ENCODE assay signal across 9 cellular contexts in genomic region chr5:129096382-129096991, GRCh38. TPM values are rescaled to one million over a fixed set of nuclear protein-coding genes. Genes with fewer than 3 reads are reported as not detected.
A peak's percentile ranks its signal among the peaks of the same experiment; 100 is the strongest.
DNase-seq lines count a peak whose midpoint lies in the region; ATAC-seq and TF ChIP-seq lines count a peak whose summit lies in the region.
"Had no signal": no experiment of that assay in that cellular context is flagged by ENCODE, and none has a peak within 500 bp of the region (broad histone marks: within the 10 kb centered on the region; RNA-seq: fewer than 3 reads in every experiment).

No MANE protein-coding gene starts in this region.

- H3K4me1 ChIP-seq in CD8-positive, alpha-beta T cell (ENCODE audit: insufficient read depth, low read length): peaks cover 35% of the 10 kb centered on the region

- intact Hi-C loops in CD8-positive, alpha-beta T cell (cut with DNase I, micrococcal nuclease): no loop called here

- H3K4me3 Mint-ChIP-seq in CD8-positive, alpha-beta T cell: peak overlapping the region; percentile 64
- H3K4me3 Mint-ChIP-seq in nephron progenitor cell: peak overlapping the region; percentile 67

- POLR2A ChIA-PET in CD8-positive, alpha-beta T cell (lab: Charles Lee): no interaction called here

- H3K27ac Mint-ChIP-seq in CD8-positive, alpha-beta T cell: no peak overlapping the region
- no peak overlapping the region for H3K27ac Mint-ChIP-seq in nephron progenitor cell

- H3K27me3 ChIP-seq in CD8-positive, alpha-beta T cell (ENCODE audit: insufficient read depth, low read length): no peaks in the 10 kb centered on the region

- peaks cover 3% of the 10 kb centered on the region for H3K27me3 Mint-ChIP-seq in CD8-positive, alpha-beta T cell (ENCODE audit: low read depth)
- H3K27me3 Mint-ChIP-seq in nephron progenitor cell (ENCODE audit: low read depth, poor library complexity): peaks cover 6% of the 10 kb centered on the region

- no peak overlapping the region for H3K27ac ChIP-seq in CD8-positive, alpha-beta T cell (ENCODE audit: low read depth, low read length)

- no peaks in the 10 kb centered on the region for H3K36me3 ChIP-seq in CD8-positive, alpha-beta T cell (ENCODE audit: insufficient read depth, low read length)

- H3K36me3 Mint-ChIP-seq in CD8-positive, alpha-beta T cell: peaks cover 5% of the 10 kb centered on the region
- no peaks in the 10 kb centered on the region for H3K36me3 Mint-ChIP-seq in nephron progenitor cell (ENCODE audit: low read depth)

- no peak for DNase-seq in CD8-positive, alpha-beta T cell
- peak; percentile 33 for DNase-seq in HT-29 (ENCODE audit: low spot score)
- peak; percentile 13 for DNase-seq in dermis blood vessel endothelial cell
- no peak for DNase-seq in nephron progenitor cell
- no peak for DNase-seq in occipital lobe (lab: John Stamatoyannopoulos, UW)
- DNase-seq: stimulated activated CD8-positive, alpha-beta memory T cell treated with anti-CD3 and anti-CD28 coated beads, Interleukin-4, amount 100 ng/mL, for 48 hours had no signal

- H3K4me1 Mint-ChIP-seq in CD8-positive, alpha-beta T cell (ENCODE audit: low read depth): peaks cover 44% of the 10 kb centered on the region
- H3K4me1 Mint-ChIP-seq in nephron progenitor cell: peaks cover 39% of the 10 kb centered on the region

- no peak overlapping the region for H3K4me3 ChIP-seq in CD8-positive, alpha-beta T cell (ENCODE audit: low read depth, low read length)

- H3K9me3 ChIP-seq in CD8-positive, alpha-beta T cell (ENCODE audit: low read length): no peaks in the 10 kb centered on the region

- CTCF ChIA-PET in CD8-positive, alpha-beta T cell (lab: Charles Lee): interaction anchor here (2.5 kb wide), 1 partner anchor 29 kb away, joined by 9 read pairs; no protein-coding TSS in a partner anchor

- no peak for ATAC-seq in CD8-positive, alpha-beta T cell
- ATAC-seq in HG02678 (IDR thresholded peaks at IDR 0.05; ENCODE audit: unreplicated experiment) (no peak), HG03139 (IDR thresholded peaks at IDR 0.05; ENCODE audit: unreplicated experiment) (no peak), HG03354 (IDR thresholded peaks at IDR 0.05; ENCODE audit: poor library complexity, severe bottlenecking, unreplicated experiment) (no peak)

- H3K9me3 Mint-ChIP-seq in CD8-positive, alpha-beta T cell: no peaks in the 10 kb centered on the region
- no peaks in the 10 kb centered on the region for H3K9me3 Mint-ChIP-seq in nephron progenitor cell

- no peak for TF ChIP-seq CTCF in CD8-positive, alpha-beta T cell (IDR thresholded peaks at IDR 0.05)
- TF ChIP-seq CTCF in nephron progenitor cell (IDR thresholded peaks at IDR 0.05): peak; percentile 1

RNA-seq across cellular contexts. Expression of gene ISOC1, which starts 1.9 kb away (rescaled TPM):
- 1 to 10 TPM; 9.7 to 9.8 TPM for total RNA-seq in CD8-positive, alpha-beta T cell
- total RNA-seq in HT-29 (2014; rRNA removed; shearing (Covaris generic)): 20.0 and 23.7 TPM in 2 replicates
- total RNA-seq in dermis blood vessel endothelial cell (10.9 and 13.6 TPM in 2 replicates), occipital lobe (19.0 TPM)

Comparison
In these comparisons a context has a peak if more than half of its experiments do, and no peak if none do; other contexts are left out.
1. DNase-seq: peak in HT-29 (single experiment) and dermis blood vessel endothelial cell (single experiment); none in CD8-positive, alpha-beta T cell (0 of 7), nephron progenitor cell (single experiment) and occipital lobe (single experiment).